ENCODE assay signal across 15 cellular contexts in genomic region chr18:57771626-57772025, GRCh38. TPM values are rescaled to one million over a fixed set of nuclear protein-coding genes. Genes with fewer than 3 reads are reported as not detected.
A peak's percentile ranks its signal among the peaks of the same experiment; 100 is the strongest.
DNase-seq lines count a peak whose midpoint lies in the region; ATAC-seq and TF ChIP-seq lines count a peak whose summit lies in the region.
"Had no signal": no experiment of that assay in that cellular context is flagged by ENCODE, and none has a peak within 500 bp of the region (broad histone marks: within the 10 kb centered on the region; RNA-seq: fewer than 3 reads in every experiment).

No MANE protein-coding gene starts in this region.

- H3K4me1 Mint-ChIP-seq in CD8-positive, alpha-beta memory T cell, result peaks cover 7 to 9% (median 7%) of the 10 kb centered on the region in 3 donors

- no peak for TF ChIP-seq POLR2A in vagina (IDR thresholded peaks at IDR 0.05)

- H3K9me3 Mint-ChIP-seq in CD8-positive, alpha-beta memory T cell, result peaks cover 0 to 4% (median 0%) of the 10 kb centered on the region in 5 donors

- no peak for ATAC-seq in HG02840 (IDR thresholded peaks at IDR 0.05; ENCODE audit: low FRiP score, unreplicated experiment)

- peak overlapping the region; percentile 48 to 69 for H3K9ac ChIP-seq in mucosa of rectum (ENCODE audit: low read depth in 1 of 2, low read length in 2 of 2)

- no peak overlapping the region for H3K4me3 Mint-ChIP-seq in CD8-positive, alpha-beta memory T cell

- no peak overlapping the region for H3K4me3 ChIP-seq in coronary artery
- H3K4me3 ChIP-seq in mucosa of rectum (ENCODE audit: low read length in 2 of 2), result peak overlapping the region in 1 of 2 donors; percentile 34
- no peak overlapping the region for H3K4me3 ChIP-seq in vagina
- H3K4me3 ChIP-seq in CD8-positive, alpha-beta memory T cell (ENCODE audit: low read length), result no peak overlapping the region

- peak; percentile 50 for DNase-seq in NCI-H510A treated with DMSO at 0.1 percent for 48 hours (lab: John Stamatoyannopoulos, UW)
- no peak for DNase-seq in NCI-H510A (lab: John Stamatoyannopoulos, UW)
- no peak for DNase-seq in coronary artery (ENCODE audit: low spot score)
- no peak for DNase-seq in vagina (ENCODE audit: extremely low spot score in 2 of 2)
- no peak for DNase-seq in central memory CD4-positive, alpha-beta T cell
- no peak for DNase-seq in CD8-positive, alpha-beta memory T cell
- DNase-seq: activated CD4-positive, alpha-beta T cell treated with anti-CD3 and anti-CD28 coated beads, Interleukin-2, amount 50 U/mL, for 48 hours; Karpas-422; NCI-H1930; NCI-H82; retina; stimulated activated CD4-positive, alpha-beta T cell treated with anti-CD3 and anti-CD28 coated beads, Interleukin-4, amount 100 ng/mL, for 24 hours had no signal

- intact Hi-C loops in vagina (cut with DNase I), result no loop called here

- CTCF ChIA-PET in CD8-positive, alpha-beta memory T cell (lab: Charles Lee), result no interaction called here

- H3K27me3 Mint-ChIP-seq in CD8-positive, alpha-beta memory T cell, result no peaks in the 10 kb centered on the region

- no peak for TF ChIP-seq CTCF in coronary artery (IDR thresholded peaks at IDR 0.05)
- no peak for TF ChIP-seq CTCF in vagina (IDR thresholded peaks at IDR 0.05)

- POLR2A ChIA-PET in CD8-positive, alpha-beta memory T cell (lab: Charles Lee), result no interaction called here

- H3K9me3 ChIP-seq in mucosa of rectum (ENCODE audit: control insufficient read depth in 2 of 2, low read length in 2 of 2) (no peaks in the 10 kb centered on the region), vagina (no peaks in the 10 kb centered on the region)
- H3K9me3 ChIP-seq in CD8-positive, alpha-beta memory T cell (ENCODE audit: low read length), result no peaks in the 10 kb centered on the region

- H3K36me3 ChIP-seq in mucosa of rectum (ENCODE audit: control insufficient read depth in 2 of 2, insufficient read depth in 2 of 2, low read length in 2 of 2) (peaks cover 4 to 9% of the 10 kb centered on the region in 2 donors), vagina (no peaks in the 10 kb centered on the region)
- H3K36me3 ChIP-seq in CD8-positive, alpha-beta memory T cell (ENCODE audit: insufficient read depth, low read length), result no peaks in the 10 kb centered on the region

- H3K27me3 ChIP-seq in mucosa of rectum (ENCODE audit: control insufficient read depth in 2 of 2, insufficient read depth in 2 of 2, low read length in 2 of 2) (no peaks in the 10 kb centered on the region), vagina (no peaks in the 10 kb centered on the region)
- H3K27me3 ChIP-seq in CD8-positive, alpha-beta memory T cell (ENCODE audit: insufficient read depth, low read length, poor library complexity, severe bottlenecking), result no peaks in the 10 kb centered on the region

- peaks cover 48 to 80% of the 10 kb centered on the region in 2 donors for H3K4me1 ChIP-seq in mucosa of rectum (ENCODE audit: control insufficient read depth in 2 of 2, insufficient read depth in 2 of 2, low read length in 2 of 2)
- H3K4me1 ChIP-seq in vagina, result peaks cover 91% of the 10 kb centered on the region
- H3K4me1 ChIP-seq in CD8-positive, alpha-beta memory T cell (ENCODE audit: insufficient read depth, low read length), result no peaks in the 10 kb centered on the region

- peaks cover 0 to 3% (median 2%) of the 10 kb centered on the region in 3 donors for H3K36me3 Mint-ChIP-seq in CD8-positive, alpha-beta memory T cell

- no peak overlapping the region for H3K27ac Mint-ChIP-seq in CD8-positive, alpha-beta memory T cell

- peak overlapping the region; percentile 11 to 40 for H3K27ac ChIP-seq in coronary artery
- H3K27ac ChIP-seq in mucosa of rectum (ENCODE audit: low read depth in 2 of 2, low read length in 2 of 2), result peak overlapping the region; percentile 82 to 96
- peak overlapping the region; percentile 14 for H3K27ac ChIP-seq in vagina
- H3K27ac ChIP-seq in CD8-positive, alpha-beta memory T cell (ENCODE audit: low read depth, low read length), result no peak overlapping the region
- H3K27ac ChIP-seq: HL-60 had no signal

RNA-seq across cellular contexts. Expression of gene ATP8B1, which starts 31.5 kb away (rescaled TPM):
- total RNA-seq in vagina, result 41.5 TPM
- total RNA-seq in CD8-positive, alpha-beta memory T cell, result not detected
- not detected for polyA plus RNA-seq in CD8-positive, alpha-beta memory T cell

Comparison
In these comparisons a context has a peak if more than half of its experiments do, and no peak if none do; other contexts are left out.
1. RNA of gene ATP8B1, which starts 31.5 kb away (total RNA-seq): 41.5 TPM in vagina (single experiment); not detected in CD8-positive, alpha-beta memory T cell; every median in the first group is over 10 times any median in the second.